1 cellular context compared by ENCODE assay signal in the genomic region with DNA sequence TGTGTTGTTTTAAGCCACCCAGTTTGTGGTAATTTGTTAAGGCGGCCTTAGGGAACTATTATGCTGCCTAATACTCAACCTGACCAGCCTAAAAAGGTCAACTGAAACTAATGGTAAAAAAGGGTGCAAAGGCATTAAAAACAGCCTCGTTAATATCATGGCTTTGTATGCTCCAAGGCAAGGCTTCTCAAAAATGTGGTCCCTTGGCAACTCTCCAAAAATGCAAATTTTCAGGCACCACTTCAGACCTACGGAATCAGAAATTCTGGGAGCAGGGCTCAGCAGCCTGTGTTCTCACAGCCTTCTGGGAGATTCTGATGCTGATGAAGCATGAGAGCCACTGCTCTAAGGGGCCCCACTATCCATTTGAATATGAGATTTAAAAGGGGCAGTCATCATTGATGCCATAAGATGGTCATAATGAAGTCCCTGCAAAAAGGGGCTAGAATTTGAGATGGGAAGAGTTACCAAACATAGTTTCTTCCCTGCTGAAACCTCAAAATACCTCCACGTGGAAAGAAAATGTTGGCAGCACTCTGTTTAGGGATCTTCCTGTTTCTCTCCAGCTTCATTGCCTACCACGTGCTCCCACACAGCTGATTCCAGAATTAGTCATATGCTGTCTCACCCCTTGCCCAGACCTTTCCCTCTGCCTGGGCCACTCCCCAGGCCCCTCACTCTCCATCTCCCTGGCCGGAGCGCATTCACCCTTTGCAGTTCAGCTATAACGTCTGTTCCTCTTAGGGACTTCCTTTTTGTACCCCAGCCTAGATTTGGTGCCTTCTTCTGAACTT.
TF ChIP-seq lines count a peak whose summit lies in the region.

No MANE protein-coding gene starts in this region.

TF ChIP-seq in GM12891, 5 proteins besides CTCF, POLR2A, EP300 and RAD21:
- TF ChIP-seq PAX5 (IDR thresholded peaks at IDR 0.05; ENCODE audit: insufficient read depth, low read length, severe bottlenecking) (no peak), SPI1 (IDR thresholded peaks at IDR 0.05; ENCODE audit: low read depth, low read length) (no peak), POLR2AphosphoS5 (IDR thresholded peaks at IDR 0.05; ENCODE audit: low read depth, low read length) (no peak)
